Comparison of ENCODE assay signal across 23 cellular contexts in the genomic region with DNA sequence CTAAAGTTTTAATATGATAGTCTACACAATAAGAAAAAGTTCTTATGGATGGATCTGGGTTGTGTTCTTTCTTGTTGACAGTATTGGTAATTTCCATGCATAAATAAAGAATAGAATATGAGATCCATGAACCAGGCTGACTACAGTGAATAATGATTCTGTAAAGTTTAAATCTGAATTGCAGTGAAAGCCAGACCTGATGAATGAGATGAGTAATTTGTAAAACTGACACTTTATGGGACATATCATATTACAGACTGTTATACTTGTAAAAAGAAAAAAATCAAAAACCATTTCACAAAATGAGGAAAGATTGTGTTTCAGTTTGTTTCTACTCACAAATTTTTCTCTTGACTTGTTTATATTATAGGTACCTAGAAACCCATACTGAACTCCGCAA.
"Had no signal": no experiment of that assay in that cellular context is flagged by ENCODE, and none has a peak within 500 bp of the region (broad histone marks: within the 10 kb centered on the region; RNA-seq: fewer than 3 reads in every experiment).

No MANE protein-coding gene starts in this region.

- H3K27me3 ChIP-seq: esophagus squamous epithelium, gastrocnemius medialis, heart right ventricle, left lung had no signal

- ATAC-seq: effector memory CD8-positive, alpha-beta T cell; esophagus mucosa; gastrocnemius medialis; heart right ventricle; left cardiac atrium; left lung; left ventricle myocardium superior; lower lobe of right lung; mucosa of descending colon; naive thymus-derived CD8-positive, alpha-beta T cell had no signal

- DNase-seq: cortex of kidney; effector CD8-positive, alpha-beta T cell; effector memory CD8-positive, alpha-beta T cell; endodermal cell; erythroblast; esophagus squamous epithelium; foreskin fibroblast; foreskin melanocyte; gastrocnemius medialis; glutamatergic neuron; head of caudate nucleus; heart right ventricle; hippocampal formation; left cardiac atrium; left lung; left ventricle myocardium superior; lower lobe of right lung; mesenchymal stem cell; mucosa of descending colon; naive B cell; naive thymus-derived CD8-positive, alpha-beta T cell had no signal

- H3K27ac ChIP-seq: epithelial cell of prostate, esophagus squamous epithelium, gastrocnemius medialis, heart right ventricle, left lung, lower lobe of right lung had no signal

- H3K9me3 ChIP-seq: esophagus squamous epithelium, gastrocnemius medialis, left lung, lower lobe of right lung, mucosa of descending colon had no signal

- H3K4me1 ChIP-seq: esophagus squamous epithelium, gastrocnemius medialis, left lung, lower lobe of right lung had no signal

- H3K4me3 ChIP-seq: esophagus squamous epithelium, gastrocnemius medialis, heart right ventricle, left lung, lower lobe of right lung, mucosa of descending colon had no signal

- H3K36me3 ChIP-seq: esophagus squamous epithelium, gastrocnemius medialis, heart right ventricle, left lung, lower lobe of right lung had no signal
